ENCODE assay signal across 19 cellular contexts in genomic region chr17:8391711-8392110, GRCh38. TPM values are rescaled to one million over a fixed set of nuclear protein-coding genes. Genes with fewer than 3 reads are reported as not detected.
A peak's percentile ranks its signal among the peaks of the same experiment; 100 is the strongest.
DNase-seq lines count a peak whose midpoint lies in the region; TF ChIP-seq lines count a peak whose summit lies in the region.
"Had no signal": no experiment of that assay in that cellular context is flagged by ENCODE, and none has a peak within 500 bp of the region (broad histone marks: within the 10 kb centered on the region; RNA-seq: fewer than 3 reads in every experiment).

No MANE protein-coding gene starts in this region.

- no peak overlapping the region for H2AFZ ChIP-seq in trophoblast cell (ENCODE audit: insufficient read depth, low read length, poor library complexity)

- DNase-seq in EL (peak; percentile 81), M059J (ENCODE audit: low read depth) (peak; percentile 72), epithelial cell of esophagus (ENCODE audit: low read depth) (peak; percentile 91), trophoblast cell (no peak), Calu3 (no peak), posterior vena cava (ENCODE audit: low spot score) (no peak), OCI-M2 (lab: John Stamatoyannopoulos, UW; ENCODE audit: unreplicated experiment) (no peak)
- DNase-seq: activated CD4-positive, alpha-beta T cell treated with anti-CD3 and anti-CD28 coated beads for 36 hours; activated CD8-positive, alpha-beta memory T cell treated with anti-CD3 and anti-CD28 coated beads, Interleukin-2, amount 50 U/mL, for 48 hours; activated naive CD4-positive, alpha-beta T cell; DMS153; left ventricle myocardium inferior; naive B cell; NCI-H2029 treated with DMSO at 0.1 percent for 48 hours; NCI-H748 treated with DMSO at 0.1 percent for 48 hours; Right ventricle myocardium superior had no signal

- peaks cover 2% of the 10 kb centered on the region for H3K9me3 ChIP-seq in trophoblast cell (ENCODE audit: insufficient read depth, low read depth, low read length)
- H3K9me3 ChIP-seq: left ventricle myocardium inferior, prostate gland had no signal

- H3K36me3 Mint-ChIP-seq in Calu3 (ENCODE audit: insufficient read depth, unreplicated experiment): no peaks in the 10 kb centered on the region
- H3K36me3 Mint-ChIP-seq: naive B cell had no signal

- H2AK5ac ChIP-seq in trophoblast cell (ENCODE audit: low read length): no peak overlapping the region

- peaks cover 26 to 29% of the 10 kb centered on the region in 2 experiments for H3K4me1 ChIP-seq in trophoblast cell (ENCODE audit: control insufficient read depth in 1 of 2, insufficient read depth in 2 of 2, low read length in 2 of 2)
- H3K4me1 ChIP-seq: left ventricle myocardium inferior, prostate gland had no signal

- no peak overlapping the region for H4K8ac ChIP-seq in trophoblast cell (ENCODE audit: low read depth, low read length)

- H3K4me3 Mint-ChIP-seq in Calu3 (ENCODE audit: low read depth, unreplicated experiment): no peak overlapping the region
- H3K4me3 Mint-ChIP-seq: activated CD4-positive, alpha-beta T cell treated with anti-CD3 and anti-CD28 coated beads for 36 hours had no signal

- no TSS peak for BruUV-seq in Calu3 (replicated peaks; lab: Mats Ljungman, UMichigan)

- H3K4ac ChIP-seq in trophoblast cell (ENCODE audit: low read depth, low read length): no peak overlapping the region

- no peak overlapping the region for H2BK12ac ChIP-seq in trophoblast cell (ENCODE audit: low read length)

- WGBS in trophoblast cell (ENCODE audit: extremely low coverage, insufficient coverage, insufficient read length): no CpG with 5 or more reads among the region's 9 CpGs

- no peaks in the 10 kb centered on the region for H3K4me1 Mint-ChIP-seq in Calu3 (ENCODE audit: low read depth, unreplicated experiment)

- no peak overlapping the region for H3K18ac ChIP-seq in trophoblast cell (ENCODE audit: low read length)

- H3K4me2 ChIP-seq in trophoblast cell (ENCODE audit: low read length): no peak overlapping the region

- H3K9ac ChIP-seq in trophoblast cell (ENCODE audit: low read length): no peak overlapping the region

- H3K27ac Mint-ChIP-seq in Calu3 (ENCODE audit: unreplicated experiment): no peak overlapping the region
- H3K27ac Mint-ChIP-seq: activated CD4-positive, alpha-beta T cell treated with anti-CD3 and anti-CD28 coated beads for 36 hours had no signal

- CTCF ChIA-PET in Calu3 (lab: Charles Lee): no interaction called here

- H3K36me3 ChIP-seq in trophoblast cell (ENCODE audit: control insufficient read depth in 1 of 2, insufficient read depth in 2 of 2, low read length in 2 of 2): no peaks in the 10 kb centered on the region
- H3K36me3 ChIP-seq: left ventricle myocardium inferior, prostate gland had no signal

- peaks cover 3% of the 10 kb centered on the region for H3K79me1 ChIP-seq in trophoblast cell (ENCODE audit: low read length)

- H4K91ac ChIP-seq in trophoblast cell (ENCODE audit: low read depth, low read length): peak overlapping the region; percentile 2

- H4K12ac ChIP-seq in trophoblast cell (ENCODE audit: low read depth, low read length): no peak overlapping the region

- intact Hi-C loops in Calu3 (cut with micrococcal nuclease; ENCODE audit: unreplicated experiment) (no loop called here), posterior vena cava (cut with DNase I) (no loop called here)

- H3K14ac ChIP-seq in trophoblast cell (ENCODE audit: low read length): no peak overlapping the region

- TF ChIP-seq CTCF in epithelial cell of esophagus (IDR thresholded peaks at IDR 0.05; ENCODE audit: insufficient read depth, low read depth, low read length, missing control alignments) (no peak), Calu3 (IDR thresholded peaks at IDR 0.05; ENCODE audit: unreplicated experiment) (no peak)

- peak overlapping the region; percentile 10 for H3K27ac ChIP-seq in trophoblast cell (ENCODE audit: low read depth, low read length)
- H3K27ac ChIP-seq: left ventricle myocardium inferior, prostate gland had no signal

- H3K23ac ChIP-seq in trophoblast cell (ENCODE audit: low read length): no peak overlapping the region

- H3K27me3 Mint-ChIP-seq in Calu3 (ENCODE audit: unreplicated experiment): peaks cover 16% of the 10 kb centered on the region

- no peaks in the 10 kb centered on the region for H3K79me2 ChIP-seq in trophoblast cell (ENCODE audit: control insufficient read depth, insufficient read depth, low read length, poor library complexity)

- H3K4me3 ChIP-seq in epithelial cell of esophagus (ENCODE audit: low read length): no peak overlapping the region
- no peak overlapping the region for H3K4me3 ChIP-seq in trophoblast cell (ENCODE audit: low read depth, low read length)
- H3K4me3 ChIP-seq: left ventricle myocardium inferior, prostate gland had no signal

- no peak overlapping the region for H2BK5ac ChIP-seq in trophoblast cell (ENCODE audit: low read depth, low read length, poor library complexity)

- H2BK120ac ChIP-seq in trophoblast cell (ENCODE audit: insufficient read depth, low read length, poor library complexity): no peak overlapping the region

- H3K27me3 ChIP-seq in trophoblast cell (ENCODE audit: insufficient read depth, low read length): no peaks in the 10 kb centered on the region

- no peaks in the 10 kb centered on the region for H3K9me3 Mint-ChIP-seq in Calu3 (ENCODE audit: low read depth, unreplicated experiment)

RNA-seq across cellular contexts. Expression of gene RNF222, which starts 5.9 kb away (rescaled TPM):
- 0.10 TPM in 1 of 2 replicates, not detected in the other for total RNA-seq in M059J (2014; rRNA removed; shearing (Covaris generic))
- 0.07 and 0.12 TPM in 2 replicates for polyA plus RNA-seq in trophoblast cell (2013)
- not detected in 2 replicates for total RNA-seq in Calu3 (2022)
- total RNA-seq in posterior vena cava: not detected
- total RNA-seq: activated CD4-positive, alpha-beta T cell treated with anti-CD3 and anti-CD28 coated beads for 36 hours; fibroblast of lung; left ventricle myocardium inferior; prostate gland; Right ventricle myocardium superior had no signal
- polyA plus RNA-seq: BJ, fibroblast of lung had no signal

RNA-seq across cellular contexts. Expression of gene RPL26, which starts 8.7 kb away (rescaled TPM):
- 2,231 and 3,155 TPM in 2 replicates for total RNA-seq in M059J (2014; rRNA removed; shearing (Covaris generic))
- polyA plus RNA-seq in trophoblast cell (2013): 4,392 and 4,726 TPM in 2 replicates
- total RNA-seq in Calu3 (2022) (739 and 842 TPM in 2 replicates), posterior vena cava (1,000 to 10,000 TPM; 1,249 to 1,265 TPM)

RNA-seq across cellular contexts. Expression of gene NDEL1, which starts 44.0 kb away (rescaled TPM):
- total RNA-seq in M059J (2014; rRNA removed; shearing (Covaris generic)): 39.5 and 43.7 TPM in 2 replicates
- polyA plus RNA-seq in trophoblast cell (2013): 60.7 and 61.4 TPM in 2 replicates
- total RNA-seq in Calu3 (2022) (40.5 and 40.8 TPM in 2 replicates), posterior vena cava (10 to 100 TPM; 60.8 to 78.9 TPM)

RNA-seq across cellular contexts. Expression of gene ODF4, which starts 52.1 kb away (rescaled TPM):
- total RNA-seq in M059J (2014; rRNA removed; shearing (Covaris generic)): not detected in 2 replicates
- polyA plus RNA-seq in trophoblast cell (2013): not detected in 2 replicates
- total RNA-seq in Calu3 (2022) (not detected in 2 replicates), posterior vena cava (not detected)
- total RNA-seq: activated CD4-positive, alpha-beta T cell treated with anti-CD3 and anti-CD28 coated beads for 36 hours; fibroblast of lung; left ventricle myocardium inferior; prostate gland; Right ventricle myocardium superior had no signal
- polyA plus RNA-seq: BJ, fibroblast of lung had no signal

Comparison
In these comparisons a context has a peak if more than half of its experiments do, and no peak if none do; other contexts are left out.
1. DNase-seq: peak in EL (single experiment), M059J (single experiment) and epithelial cell of esophagus (single experiment); none in trophoblast cell (0 of 2), Calu3 (single experiment), posterior vena cava (single experiment) and OCI-M2 (single experiment).